ENCODE assay signal across 12 cellular contexts in genomic region chr18:57980573-57981348, GRCh38.
DNase-seq lines count a peak whose midpoint lies in the region; ATAC-seq and TF ChIP-seq lines count a peak whose summit lies in the region.
"Had no signal": no experiment of that assay in that cellular context is flagged by ENCODE, and none has a peak within 500 bp of the region (broad histone marks: within the 10 kb centered on the region; RNA-seq: fewer than 3 reads in every experiment).

No MANE protein-coding gene starts in this region.

- intact Hi-C loops in left lung (cut with DNase I): no loop called here

- POLR2A ChIA-PET in naive thymus-derived CD8-positive, alpha-beta T cell (lab: Charles Lee): interaction anchor here (0.7 kb wide), 1 partner anchor 331 kb away, joined by 4 read pairs; no protein-coding TSS in a partner anchor

- TF ChIP-seq CTCF in left lung (IDR thresholded peaks at IDR 0.05): no peak

- H3K27me3 Mint-ChIP-seq in naive thymus-derived CD8-positive, alpha-beta T cell: peaks cover 0 to 17% (median 10%) of the 10 kb centered on the region in 5 donors
- H3K27me3 Mint-ChIP-seq: B cell; stimulated activated memory B cell treated with anti-CD40 and anti-IgM and Interleukin-4, amounts not matched to agents 10 μg/mL and 1 μg/mL and 100 μg/mL, for 72 hours had no signal

- ATAC-seq in left lung (peak; percentile 36), HG03039 (IDR thresholded peaks at IDR 0.05; ENCODE audit: unreplicated experiment) (no peak)
- no peak for ATAC-seq in naive thymus-derived CD8-positive, alpha-beta T cell
- ATAC-seq: stimulated activated memory B cell treated with anti-CD40 and anti-IgM and Interleukin-4, amounts not matched to agents 10 μg/mL and 1 μg/mL and 100 μg/mL, for 72 hours had no signal

- DNase-seq in DMS53 treated with DMSO at 0.1 percent for 48 hours (lab: John Stamatoyannopoulos, UW; ENCODE audit: unreplicated experiment) (peak; percentile 84), NCI-H146 treated with DMSO at 0.1 percent for 48 hours (lab: John Stamatoyannopoulos, UW; ENCODE audit: unreplicated experiment) (peak; percentile 100), NCI-H774 (lab: John Stamatoyannopoulos, UW) (peak; percentile 56), left lung (no peak), NOMO-1 (lab: John Stamatoyannopoulos, UW; ENCODE audit: unreplicated experiment in 2 of 2) (no peak)
- no peak for DNase-seq in naive thymus-derived CD8-positive, alpha-beta T cell
- no peak for DNase-seq in stimulated activated CD4-positive, alpha-beta T cell treated with anti-CD3 and anti-CD28 coated beads, Interleukin-4, amount 100 ng/mL, for 4 hours
- DNase-seq: colonic mucosa, GDM1 had no signal

- no peak overlapping the region for H3K4me3 Mint-ChIP-seq in naive thymus-derived CD8-positive, alpha-beta T cell
- H3K4me3 Mint-ChIP-seq: B cell; stimulated activated memory B cell treated with anti-CD40 and anti-IgM and Interleukin-4, amounts not matched to agents 10 μg/mL and 1 μg/mL and 100 μg/mL, for 72 hours had no signal

- H3K27ac Mint-ChIP-seq in naive thymus-derived CD8-positive, alpha-beta T cell: no peak overlapping the region
- H3K27ac Mint-ChIP-seq: B cell; stimulated activated memory B cell treated with anti-CD40 and anti-IgM and Interleukin-4, amounts not matched to agents 10 μg/mL and 1 μg/mL and 100 μg/mL, for 72 hours had no signal

- no peaks in the 10 kb centered on the region for H3K9me3 Mint-ChIP-seq in naive thymus-derived CD8-positive, alpha-beta T cell
- H3K9me3 Mint-ChIP-seq: stimulated activated memory B cell treated with anti-CD40 and anti-IgM and Interleukin-4, amounts not matched to agents 10 μg/mL and 1 μg/mL and 100 μg/mL, for 72 hours had no signal

- no peaks in the 10 kb centered on the region for H3K27me3 ChIP-seq in left lung
- H3K27me3 ChIP-seq: colonic mucosa had no signal

- H3K27ac ChIP-seq in left lung: peak overlapping the region; percentile 39 to 69
- H3K27ac ChIP-seq: colonic mucosa had no signal

- H3K36me3 Mint-ChIP-seq in naive thymus-derived CD8-positive, alpha-beta T cell: no peaks in the 10 kb centered on the region
- H3K36me3 Mint-ChIP-seq: stimulated activated memory B cell treated with anti-CD40 and anti-IgM and Interleukin-4, amounts not matched to agents 10 μg/mL and 1 μg/mL and 100 μg/mL, for 72 hours had no signal

- peaks cover 0 to 7% (median 2%) of the 10 kb centered on the region in 4 donors for H3K4me1 Mint-ChIP-seq in naive thymus-derived CD8-positive, alpha-beta T cell

- peaks cover 0 to 4% of the 10 kb centered on the region in 2 donors for H3K4me1 ChIP-seq in left lung
- H3K4me1 ChIP-seq: colonic mucosa had no signal

- H3K36me3 ChIP-seq in left lung: no peaks in the 10 kb centered on the region
- H3K36me3 ChIP-seq: colonic mucosa had no signal

- no peaks in the 10 kb centered on the region for H3K9me3 ChIP-seq in left lung
- H3K9me3 ChIP-seq: colonic mucosa had no signal

- H3K4me3 ChIP-seq in left lung: no peak overlapping the region
- H3K4me3 ChIP-seq: colonic mucosa had no signal

Comparison
In these comparisons a context has a peak if more than half of its experiments do, and no peak if none do; other contexts are left out.
1. DNase-seq: peak in DMS53 treated with DMSO at 0.1 percent for 48 hours (single experiment), NCI-H146 treated with DMSO at 0.1 percent for 48 hours (single experiment) and NCI-H774 (single experiment); none in left lung (0 of 2), naive thymus-derived CD8-positive, alpha-beta T cell (0 of 10), NOMO-1 (0 of 2) and stimulated activated CD4-positive, alpha-beta T cell treated with anti-CD3 and anti-CD28 coated beads, Interleukin-4, amount 100 ng/mL, for 4 hours (0 of 2).